In the genomic region with DNA sequence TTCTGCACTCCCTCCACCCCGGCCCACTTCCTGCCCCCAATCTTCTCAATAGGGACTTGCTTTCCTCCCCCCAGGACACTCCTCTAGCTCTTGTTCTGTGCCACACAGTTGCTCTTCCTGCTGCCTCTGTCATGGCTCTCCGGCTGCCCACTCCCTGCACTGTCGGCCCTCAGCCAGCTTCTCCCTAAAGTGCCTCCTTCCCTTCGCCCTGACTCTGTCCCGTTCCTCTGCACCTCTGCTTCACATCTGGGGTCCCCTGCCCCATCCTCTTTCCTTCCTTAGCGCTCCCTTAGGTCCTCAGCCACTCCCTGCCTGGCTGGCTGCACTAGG, we compare ENCODE assay signal across 2 cellular contexts.
A peak's percentile ranks its signal among the peaks of the same experiment; 100 is the strongest.
TF ChIP-seq lines count a peak whose summit lies in the region.

No MANE protein-coding gene starts in this region.

TF ChIP-seq in IMR-90, 13 proteins besides CTCF, POLR2A, EP300 and RAD21:
- TF ChIP-seq MAFK (IDR thresholded peaks at IDR 0.05; ENCODE audit: low read depth, low read length) (no peak), RCOR1 (IDR thresholded peaks at IDR 0.05; ENCODE audit: insufficient replicate concordance, low read length) (no peak), RFX5 (IDR thresholded peaks at IDR 0.05; ENCODE audit: low read depth, low read length) (no peak), BHLHE40 (IDR thresholded peaks at IDR 0.05; ENCODE audit: low read depth, low read length) (no peak), MAZ (IDR thresholded peaks at IDR 0.05; ENCODE audit: borderline replicate concordance, low read depth, low read length) (no peak), CEBPB (IDR thresholded peaks at IDR 0.05; ENCODE audit: low read depth, low read length) (no peak), FOS (IDR thresholded peaks at IDR 0.05; ENCODE audit: low read depth, low read length) (no peak), USF2 (IDR thresholded peaks at IDR 0.05; ENCODE audit: low read depth, low read length) (no peak)

TF ChIP-seq in GM12878, 131 proteins besides CTCF, POLR2A, EP300 and RAD21:
- no peak for TF ChIP-seq PKNOX1 (IDR thresholded peaks at IDR 0.05)
- TF ChIP-seq BRCA1 (IDR thresholded peaks at IDR 0.05; ENCODE audit: low read depth, low read length): no peak
- TF ChIP-seq HDGF (IDR thresholded peaks at IDR 0.05): peak; percentile 89
